In genomic region chr7:101201695-101202602, GRCh38 we compare ENCODE assay signal across 12 cellular contexts. TPM values are rescaled to one million over a fixed set of nuclear protein-coding genes. Genes with fewer than 3 reads are reported as not detected.
DNase-seq lines count a peak whose midpoint lies in the region; ATAC-seq and TF ChIP-seq lines count a peak whose summit lies in the region.
"Had no signal": no experiment of that assay in that cellular context is flagged by ENCODE, and none has a peak within 500 bp of the region (broad histone marks: within the 10 kb centered on the region; RNA-seq: fewer than 3 reads in every experiment).

No MANE protein-coding gene starts in this region.

- intact Hi-C loops in Right ventricle myocardium inferior (cut with DNase I) = no loop called here
- intact Hi-C loops in cardiac septum (cut with DNase I) = no loop called here

- peak; percentile 24 for ATAC-seq in Right ventricle myocardium inferior
- no peak for ATAC-seq in thoracic aorta (ENCODE audit: insufficient number of reproducible peaks, low FRiP score, low read depth)
- no peak for ATAC-seq in HG03460 (IDR thresholded peaks at IDR 0.05; ENCODE audit: unreplicated experiment)
- ATAC-seq: activated T-cell treated with anti-CD3 and anti-CD28 coated beads, Interleukin-2, amount 50 U/mL, for 72 hours had no signal

- H3K4me3 ChIP-seq in thoracic aorta = peak overlapping the region; percentile 51
- H3K4me3 ChIP-seq: thyroid gland had no signal

- no peak overlapping the region for H3K27ac ChIP-seq in thoracic aorta
- H3K27ac ChIP-seq: thyroid gland had no signal

- H3K36me3 ChIP-seq in thoracic aorta = no peaks in the 10 kb centered on the region
- H3K36me3 ChIP-seq: thyroid gland had no signal

- no peak for TF ChIP-seq CTCF in thoracic aorta (IDR thresholded peaks at IDR 0.05)

- peaks cover 5 to 9% of the 10 kb centered on the region in 2 donors for H3K4me1 ChIP-seq in thoracic aorta (ENCODE audit: control insufficient read depth in 1 of 2, low read depth in 2 of 2)

- peaks cover 9% of the 10 kb centered on the region for H3K27me3 ChIP-seq in thoracic aorta (replicated peaks; ENCODE audit: insufficient read depth)

- no peak for DNase-seq in Right ventricle myocardium inferior (ENCODE audit: missing footprints)
- no peak for DNase-seq in cardiac septum (ENCODE audit: low spot score)
- peak; percentile 72 for DNase-seq in iPS-NIHi11 (ENCODE audit: low spot score)
- no peak for DNase-seq in thoracic aorta (ENCODE audit: low spot score)
- no peak for DNase-seq in HPDE6-E6E7 (ENCODE audit: extremely low spot score)
- DNase-seq: activated T-cell treated with anti-CD3 and anti-CD28 coated beads, Interleukin-2, amount 50 U/mL, for 72 hours; AML-193; NCI-H2081; SW 1271; thyroid gland had no signal

- H3K9me3 ChIP-seq in thoracic aorta = no peaks in the 10 kb centered on the region
- H3K9me3 ChIP-seq: thyroid gland had no signal

RNA-seq across cellular contexts. Expression of gene MOGAT3, which starts 1.1 kb away (rescaled TPM):
- total RNA-seq in Right ventricle myocardium inferior (not detected), cardiac septum (not detected), thoracic aorta (not detected)
- total RNA-seq: activated T-cell treated with anti-CD3 and anti-CD28 coated beads, Interleukin-2, amount 50 U/mL, for 72 hours; lower leg skin; thyroid gland had no signal

RNA-seq across cellular contexts. Expression of gene PLOD3, which starts 15.4 kb away (rescaled TPM):
- 41.7 TPM for total RNA-seq in Right ventricle myocardium inferior
- 43.9 TPM for total RNA-seq in cardiac septum
- 10 to 100 TPM; 31.5 to 55.9 TPM for total RNA-seq in thoracic aorta

RNA-seq across cellular contexts. Expression of gene ZNHIT1, which starts 16.0 kb away (rescaled TPM):
- total RNA-seq in Right ventricle myocardium inferior (57.5 TPM), cardiac septum (50.1 TPM), thoracic aorta (10 to 100 TPM; 43.7 to 53.2 TPM)

RNA-seq across cellular contexts. Expression of gene NAT16, which starts 21.9 kb away (rescaled TPM):
- total RNA-seq in Right ventricle myocardium inferior (not detected), cardiac septum (not detected), thoracic aorta (not detected)
- total RNA-seq: activated T-cell treated with anti-CD3 and anti-CD28 coated beads, Interleukin-2, amount 50 U/mL, for 72 hours; lower leg skin had no signal

RNA-seq across cellular contexts. Expression of gene CLDN15, which starts 35.7 kb away (rescaled TPM):
- total RNA-seq in Right ventricle myocardium inferior = 2.5 TPM
- total RNA-seq in cardiac septum = 2.6 TPM
- total RNA-seq in thoracic aorta = 10 to 100 TPM in 1 of 2 donors, 1 to 10 TPM in 1; 7.4 to 15.4 TPM
